26 cellular contexts compared by ENCODE assay signal in genomic region chr14:103870144-103870876, GRCh38. TPM values are rescaled to one million over a fixed set of nuclear protein-coding genes. Genes with fewer than 3 reads are reported as not detected.
"Had no signal": no experiment of that assay in that cellular context is flagged by ENCODE, and none has a peak within 500 bp of the region (broad histone marks: within the 10 kb centered on the region; RNA-seq: fewer than 3 reads in every experiment).

No MANE protein-coding gene starts in this region.

- H3K27ac ChIP-seq: adrenal gland, brain microvascular endothelial cell, foreskin keratinocyte, thoracic aorta, WERI-Rb-1 had no signal

- H3K36me3 Mint-ChIP-seq: activated naive CD8-positive, alpha-beta T cell had no signal

- H3K27me3 Mint-ChIP-seq: activated naive CD8-positive, alpha-beta T cell; activated T-cell treated with anti-CD3 and anti-CD28 coated beads, Interleukin-2, amount 50 U/mL, for 24 hours had no signal

- H3K36me3 ChIP-seq: adrenal gland, ascending aorta, brain microvascular endothelial cell, prostate gland, spleen, thoracic aorta, upper lobe of left lung, WERI-Rb-1 had no signal

- DNase-seq: activated CD4-positive, alpha-beta T cell treated with anti-CD3 and anti-CD28 coated beads for 1 hour; activated CD4-positive, alpha-beta T cell treated with anti-CD3 and anti-CD28 coated beads, Interleukin-2, amount 50 U/mL, for 4 hours; activated CD8-positive, alpha-beta memory T cell treated with anti-CD3 and anti-CD28 coated beads for 24 hours; activated CD8-positive, alpha-beta memory T cell treated with anti-CD3 and anti-CD28 coated beads, Interleukin-2, amount 50 U/mL, for 4 hours; activated naive CD4-positive, alpha-beta T cell; activated T-cell treated with anti-CD3 and anti-CD28 coated beads, Interleukin-2, amount 50 U/mL, for 24 hours; adrenal gland; brain microvascular endothelial cell; central memory CD4-positive, alpha-beta T cell; dermis blood vessel endothelial cell; effector memory CD4-positive, alpha-beta T cell; foreskin keratinocyte; kidney glomerular epithelial cell; nephron progenitor cell; occipital lobe; spleen; stimulated activated CD4-positive, alpha-beta T cell treated with anti-CD3 and anti-CD28 coated beads, Interleukin-4, amount 100 ng/mL, for 1 hour; stimulated activated naive CD4-positive, alpha-beta T cell; upper lobe of left lung; WERI-Rb-1 had no signal

- H3K9me3 ChIP-seq: adrenal gland, ascending aorta, mucosa of descending colon, prostate gland, spleen, thoracic aorta, upper lobe of left lung had no signal

- H3K4me3 Mint-ChIP-seq: activated T-cell treated with anti-CD3 and anti-CD28 coated beads, Interleukin-2, amount 50 U/mL, for 24 hours; nephron progenitor cell had no signal

- H3K4me3 ChIP-seq: adrenal gland, ascending aorta, mucosa of descending colon, prostate gland, spleen, thoracic aorta, upper lobe of left lung had no signal

- H3K27me3 ChIP-seq: adrenal gland, ascending aorta, brain microvascular endothelial cell, foreskin keratinocyte, spleen, upper lobe of left lung had no signal

- ATAC-seq: foreskin keratinocyte, mucosa of descending colon had no signal

- H3K27ac Mint-ChIP-seq: activated naive CD8-positive, alpha-beta T cell; activated T-helper 2 cell treated with anti-CD3 and anti-CD28 coated beads, Interferon-gamma antibody, Interleukin-2, Interleukin-4, amounts not matched to agents 10 μg/mL and 5 μg/mL and 100 μg/mL, durations not matched to agents 14 hours and 24 hours and 36 hours; nephron progenitor cell had no signal

- H3K9me3 Mint-ChIP-seq: activated T-cell treated with anti-CD3 and anti-CD28 coated beads, Interleukin-2, amount 50 U/mL, for 24 hours; activated T-helper 2 cell treated with anti-CD3 and anti-CD28 coated beads, Interferon-gamma antibody, Interleukin-2, Interleukin-4, amounts not matched to agents 10 μg/mL and 5 μg/mL and 100 μg/mL, durations not matched to agents 14 hours and 24 hours and 36 hours; nephron progenitor cell had no signal

RNA-seq across cellular contexts. Expression of gene TDRD9, which starts 57.9 kb away (rescaled TPM):
- total RNA-seq: activated T-helper 2 cell treated with anti-CD3 and anti-CD28 coated beads, Interferon-gamma antibody, Interleukin-2, Interleukin-4, amounts not matched to agents 10 μg/mL and 5 μg/mL and 100 μg/mL, durations not matched to agents 14 hours and 24 hours and 36 hours had no signal
